In the genomic region with DNA sequence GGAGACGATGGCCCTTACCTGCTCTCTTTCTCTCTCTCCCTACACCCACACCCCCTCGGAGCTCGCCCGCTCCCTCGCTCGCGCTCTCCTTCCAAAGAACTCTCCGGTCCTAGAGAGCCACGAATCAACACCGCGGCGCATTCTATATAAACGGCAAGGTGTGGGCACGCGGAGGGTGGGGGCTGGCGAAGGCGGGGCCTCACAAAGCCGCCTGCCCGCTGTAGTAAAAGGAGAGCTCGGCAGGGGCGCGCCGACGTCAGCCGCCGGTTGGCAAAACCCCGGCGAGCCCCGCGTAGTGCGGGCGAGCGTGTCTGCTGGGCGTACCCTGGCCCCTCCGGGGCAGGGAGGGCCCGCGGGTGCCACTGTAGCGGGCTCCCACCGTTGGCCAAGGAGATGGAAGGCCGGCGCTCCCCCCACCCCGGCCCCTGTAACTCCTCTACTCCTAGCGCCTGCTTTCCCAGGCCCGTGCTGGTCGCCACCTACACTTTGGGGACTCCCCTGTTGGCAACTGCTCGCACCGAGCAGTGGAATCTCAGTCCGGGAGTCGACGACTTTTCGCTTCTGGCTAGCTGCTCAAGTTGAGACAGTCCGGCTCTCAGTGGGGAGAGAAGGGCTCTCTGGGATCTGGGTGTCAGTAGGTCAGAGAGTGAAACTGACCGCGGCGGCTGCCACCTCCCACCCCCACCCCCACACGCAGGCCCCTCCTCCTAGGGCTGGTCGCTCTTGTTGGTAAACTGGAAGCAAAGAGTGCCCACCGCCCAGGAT, we compare ENCODE assay signal across 8 cellular contexts.
DNase-seq lines count a peak whose midpoint lies in the region; ATAC-seq and TF ChIP-seq lines count a peak whose summit lies in the region.

No MANE protein-coding gene starts in this region.

- DNase-seq in GM03348 (ENCODE audit: low spot score) (peak; percentile 67), NCI-H1105 (lab: John Stamatoyannopoulos, UW) (peak; percentile 14), mesendoderm (peak; percentile 82), upper lobe of left lung (peak; percentile 32 to 84), AML-193 (lab: John Stamatoyannopoulos, UW) (no peak), inferior parietal cortex (ENCODE audit: extremely low spot score) (no peak)

- TF ChIP-seq POLR2A in upper lobe of left lung (IDR thresholded peaks at IDR 0.05), result no peak

- no peaks in the 10 kb centered on the region for H3K9me3 ChIP-seq in upper lobe of left lung

- H3K9ac ChIP-seq in mesendoderm (ENCODE audit: low read length), result peak overlapping the region; percentile 71

- no peak for TF ChIP-seq CTCF in upper lobe of left lung (IDR thresholded peaks at IDR 0.05)

- H3K4me1 Mint-ChIP-seq in dendritic cell treated with granulocyte-macrophage colony-stimulating factor and Interleukin-4, amounts not matched to agents 40 ng/mL and 50 ng/mL, for 4 days (ENCODE audit: low read depth), result peaks cover 23% of the 10 kb centered on the region

- peak overlapping the region; percentile 77 for H3K4me3 Mint-ChIP-seq in dendritic cell treated with granulocyte-macrophage colony-stimulating factor and Interleukin-4, amounts not matched to agents 40 ng/mL and 50 ng/mL, for 4 days

- no peaks in the 10 kb centered on the region for H3K79me2 ChIP-seq in mesendoderm (ENCODE audit: control insufficient read depth, insufficient read depth, low read length)

- H3K18ac ChIP-seq in mesendoderm (ENCODE audit: low read length), result peak overlapping the region; percentile 87

- no peak overlapping the region for H2BK15ac ChIP-seq in mesendoderm (replicated peaks; ENCODE audit: low read depth)

- H2BK120ac ChIP-seq in mesendoderm (ENCODE audit: low read depth, low read length), result no peak overlapping the region

- TF ChIP-seq EP300 in upper lobe of left lung (IDR thresholded peaks at IDR 0.05), result no peak

- H2AK5ac ChIP-seq in mesendoderm (ENCODE audit: low read length), result no peak overlapping the region

- no peak overlapping the region for H3K23ac ChIP-seq in mesendoderm (ENCODE audit: low read length)

- intact Hi-C loops in dendritic cell treated with granulocyte-macrophage colony-stimulating factor and Interleukin-4, amounts not matched to agents 40 ng/mL and 50 ng/mL, for 4 days (cut with micrococcal nuclease), result loop anchor here (10.0 kb wide), 1 partner anchor 360 kb away; no protein-coding TSS in a partner anchor

- no peaks in the 10 kb centered on the region for H3K79me1 ChIP-seq in mesendoderm (ENCODE audit: low read length)

- H3K4me1 ChIP-seq in mesendoderm (ENCODE audit: control insufficient read depth, low read depth, low read length), result no peaks in the 10 kb centered on the region
- peaks cover 0 to 21% (median 0%) of the 10 kb centered on the region in 4 donors for H3K4me1 ChIP-seq in upper lobe of left lung

- peak overlapping the region; percentile 81 for H3K27ac Mint-ChIP-seq in dendritic cell treated with granulocyte-macrophage colony-stimulating factor and Interleukin-4, amounts not matched to agents 40 ng/mL and 50 ng/mL, for 4 days

- no peak overlapping the region for H4K5ac ChIP-seq in mesendoderm (ENCODE audit: low read length)

- no peaks in the 10 kb centered on the region for H3K9me3 Mint-ChIP-seq in dendritic cell treated with granulocyte-macrophage colony-stimulating factor and Interleukin-4, amounts not matched to agents 40 ng/mL and 50 ng/mL, for 4 days

- ATAC-seq in upper lobe of left lung (ENCODE audit: low FRiP score in 2 of 2), result peak; percentile 53 to 75
- no peak for ATAC-seq in GM18870 (IDR thresholded peaks at IDR 0.05; ENCODE audit: unreplicated experiment)

- H3K4ac ChIP-seq in mesendoderm (ENCODE audit: low read depth, low read length), result no peak overlapping the region

- H3K36me3 ChIP-seq in mesendoderm (ENCODE audit: control insufficient read depth, insufficient read depth, low read length) (no peaks in the 10 kb centered on the region), upper lobe of left lung (no peaks in the 10 kb centered on the region)

- H3K4me3 ChIP-seq in mesendoderm (ENCODE audit: low read length), result peak overlapping the region; percentile 51
- H3K4me3 ChIP-seq in upper lobe of left lung, result peak overlapping the region in 3 of 4 donors; percentile 35 to 52 (median 48)

- WGBS in mesendoderm (ENCODE audit: extremely low coverage, insufficient coverage, low lambda C conversion rate), result no CpG with 5 or more reads among the region's 58 CpGs
- WGBS in upper lobe of left lung, 2 donors, result 0 to 25% methylated on average over 4 to 50 of the region's 58 CpGs

- H2BK5ac ChIP-seq in mesendoderm (ENCODE audit: low read length), result no peak overlapping the region

- H3K36me3 Mint-ChIP-seq in dendritic cell treated with granulocyte-macrophage colony-stimulating factor and Interleukin-4, amounts not matched to agents 40 ng/mL and 50 ng/mL, for 4 days (ENCODE audit: low read depth), result no peaks in the 10 kb centered on the region

- H3K4me2 ChIP-seq in mesendoderm (ENCODE audit: low read length), result peak overlapping the region; percentile 67

- H3K27me3 Mint-ChIP-seq in dendritic cell treated with granulocyte-macrophage colony-stimulating factor and Interleukin-4, amounts not matched to agents 40 ng/mL and 50 ng/mL, for 4 days, result peaks cover 65% of the 10 kb centered on the region

- peak overlapping the region; percentile 88 for H3K56ac ChIP-seq in mesendoderm (ENCODE audit: low read length)

- no peak overlapping the region for H4K8ac ChIP-seq in mesendoderm (ENCODE audit: low read depth, low read length)

- H3K27me3 ChIP-seq in mesendoderm (ENCODE audit: insufficient read depth, low read length, poor library complexity) (no peaks in the 10 kb centered on the region), upper lobe of left lung (peaks cover 0 to 10% (median 0%) of the 10 kb centered on the region in 4 donors)

- H3K27ac ChIP-seq in mesendoderm (ENCODE audit: low read depth, low read length) (no peak overlapping the region), upper lobe of left lung (no peak overlapping the region)

Comparison
In these comparisons a context has a peak if more than half of its experiments do, and no peak if none do; other contexts are left out.
1. DNase-seq: peak in GM03348 (single experiment), NCI-H1105 (single experiment), mesendoderm (single experiment) and upper lobe of left lung (2 of 2); none in AML-193 (0 of 2) and inferior parietal cortex (single experiment).